Comparison of ENCODE assay signal across 15 cellular contexts in genomic region chr10:86234102-86234501, GRCh38.
"Had no signal": no experiment of that assay in that cellular context is flagged by ENCODE, and none has a peak within 500 bp of the region (broad histone marks: within the 10 kb centered on the region; RNA-seq: fewer than 3 reads in every experiment).

No MANE protein-coding gene starts in this region.

- H3K4me3 Mint-ChIP-seq: activated naive CD4-positive, alpha-beta T cell treated with anti-CD3 and anti-CD28 coated beads, Interleukin-2, amount 50 U/mL, for 24 hours; stimulated activated memory B cell treated with anti-CD40 and anti-IgM and Interleukin-4, amounts not matched to agents 10 μg/mL and 1 μg/mL and 100 μg/mL, for 72 hours had no signal

- DNase-seq: activated CD4-positive, alpha-beta T cell treated with anti-CD3 and anti-CD28 coated beads for 1 hour; activated CD4-positive, alpha-beta T cell treated with anti-CD3 and anti-CD28 coated beads, Interleukin-2, amount 50 U/mL, for 4 hours; activated effector memory CD4-positive, alpha-beta T cell treated with anti-CD3 and anti-CD28 coated beads, Interleukin-2, amount 50 U/mL, for 16 hours; activated T-cell treated with anti-CD3 and anti-CD28 coated beads, Interleukin-2, amount 50 U/mL, for 1 hour; adrenal gland; central memory CD4-positive, alpha-beta T cell; colonic mucosa; effector CD4-positive, alpha-beta T cell; esophagus squamous epithelium; thyroid gland had no signal

- H3K27me3 Mint-ChIP-seq: activated naive CD4-positive, alpha-beta T cell treated with anti-CD3 and anti-CD28 coated beads, Interleukin-2, amount 50 U/mL, for 24 hours had no signal

- H3K9me3 ChIP-seq: adrenal gland, colonic mucosa, esophagus squamous epithelium, thyroid gland had no signal

- H3K36me3 ChIP-seq: adrenal gland, colonic mucosa, esophagus squamous epithelium, thyroid gland had no signal

- H3K27ac ChIP-seq: adrenal gland, colonic mucosa, esophagus squamous epithelium, hepatocyte, parathyroid adenoma, thyroid gland had no signal

- H3K36me3 Mint-ChIP-seq: activated naive CD4-positive, alpha-beta T cell treated with anti-CD3 and anti-CD28 coated beads, Interleukin-2, amount 50 U/mL, for 24 hours; stimulated activated memory B cell treated with anti-CD40 and anti-IgM and Interleukin-4, amounts not matched to agents 10 μg/mL and 1 μg/mL and 100 μg/mL, for 72 hours had no signal

- H3K9me3 Mint-ChIP-seq: activated naive CD4-positive, alpha-beta T cell treated with anti-CD3 and anti-CD28 coated beads, Interleukin-2, amount 50 U/mL, for 24 hours had no signal

- H3K9ac ChIP-seq: parathyroid adenoma had no signal

- ATAC-seq: left lobe of liver had no signal

- H3K4me1 Mint-ChIP-seq: activated naive CD4-positive, alpha-beta T cell treated with anti-CD3 and anti-CD28 coated beads, Interleukin-2, amount 50 U/mL, for 24 hours; stimulated activated memory B cell treated with anti-CD40 and anti-IgM and Interleukin-4, amounts not matched to agents 10 μg/mL and 1 μg/mL and 100 μg/mL, for 72 hours had no signal

- H3K4me1 ChIP-seq: adrenal gland, colonic mucosa, esophagus squamous epithelium, parathyroid adenoma had no signal

- H3K4me3 ChIP-seq: adrenal gland, colonic mucosa, esophagus squamous epithelium, hepatocyte, thyroid gland had no signal

- H3K27ac Mint-ChIP-seq: activated naive CD4-positive, alpha-beta T cell treated with anti-CD3 and anti-CD28 coated beads, Interleukin-2, amount 50 U/mL, for 24 hours; stimulated activated memory B cell treated with anti-CD40 and anti-IgM and Interleukin-4, amounts not matched to agents 10 μg/mL and 1 μg/mL and 100 μg/mL, for 72 hours had no signal

- H3K27me3 ChIP-seq: adrenal gland, colonic mucosa, esophagus squamous epithelium, hepatocyte, thyroid gland had no signal
